8 cellular contexts compared by ENCODE assay signal in the genomic region with DNA sequence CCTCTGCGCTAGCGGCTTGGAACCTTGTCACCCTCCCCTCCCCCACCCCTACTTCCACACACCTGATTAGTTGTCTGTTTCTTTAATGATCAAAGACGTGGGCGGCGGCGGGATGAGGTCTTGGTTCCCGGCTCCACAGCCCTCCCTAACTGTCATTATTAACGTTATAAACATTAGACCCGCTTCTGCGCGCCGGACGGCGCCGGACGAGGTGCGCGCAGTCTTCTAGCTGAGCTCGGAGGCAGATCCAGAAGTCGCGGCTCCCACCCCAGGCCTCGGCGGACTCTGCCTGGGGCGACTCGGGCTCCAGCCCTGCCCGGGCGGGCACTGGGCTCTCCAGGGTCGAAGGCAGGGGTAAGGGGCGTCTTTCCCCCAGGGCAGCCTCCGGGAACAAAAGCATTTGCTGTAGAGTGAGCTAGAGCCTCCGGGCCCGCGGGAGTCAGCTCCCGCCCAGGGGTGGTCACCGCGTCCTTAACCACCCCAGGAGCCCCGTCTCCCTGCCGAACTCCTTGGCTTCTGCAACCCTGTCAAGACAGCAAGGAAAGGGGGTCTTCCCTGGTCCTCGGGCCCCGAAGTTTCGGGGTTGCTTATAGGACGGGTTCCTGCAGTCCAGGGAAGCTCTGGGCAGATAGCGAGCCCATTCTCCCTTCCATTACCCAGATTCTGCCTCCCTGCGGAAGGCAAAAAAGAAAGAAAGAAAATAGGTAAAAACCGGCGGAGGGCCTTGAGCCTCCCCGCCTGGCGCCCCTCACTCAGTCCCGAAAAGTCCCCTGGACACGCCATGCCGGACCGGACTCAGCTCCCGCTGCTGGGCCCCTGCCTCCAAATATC.
DNase-seq lines count a peak whose midpoint lies in the region; ATAC-seq and TF ChIP-seq lines count a peak whose summit lies in the region.

No MANE protein-coding gene starts in this region.

- peak overlapping the region; percentile 61 to 94 (median 82) for H3K27ac Mint-ChIP-seq in nephron

- peak overlapping the region; percentile 73 to 96 (median 87) for H3K4me2 ChIP-seq in BLaER1 treated with 17β-estradiol and CSF1 and Interleukin-3, amounts not matched to agents 10 nM and 100 nM

- H3K27me3 Mint-ChIP-seq in nephron (ENCODE audit: low read depth): peaks cover 72% of the 10 kb centered on the region

- H3K27me3 ChIP-seq in BLaER1 treated with 17β-estradiol and CSF1 and Interleukin-3, amounts not matched to agents 10 nM and 100 nM: peaks cover 65 to 74% (median 68%) of the 10 kb centered on the region in 11 experiments
- H3K27me3 ChIP-seq in effector memory CD4-positive, alpha-beta T cell (replicated peaks; ENCODE audit: control insufficient read depth, insufficient read depth, low read length, poor library complexity, severe bottlenecking): peaks cover 32% of the 10 kb centered on the region

- DNase-seq in NCI-H1092 treated with DMSO at 0.1 percent for 48 hours (lab: John Stamatoyannopoulos, UW) (peak; percentile 40), hippocampal formation (lab: John Stamatoyannopoulos, UW) (no peak), NCI-H1694 treated with DMSO at 0.1 percent for 48 hours (lab: John Stamatoyannopoulos, UW) (no peak), SIG-M5 treated with dmso at 0.1 percent for 504 hours (lab: John Stamatoyannopoulos, UW; ENCODE audit: unreplicated experiment) (no peak)
- DNase-seq in effector memory CD4-positive, alpha-beta T cell: no peak

- H3K4me1 Mint-ChIP-seq in nephron: peaks cover 43% of the 10 kb centered on the region

- H3K36me3 Mint-ChIP-seq in nephron (ENCODE audit: low read depth): peaks cover 12% of the 10 kb centered on the region

- H3K4me1 ChIP-seq in BLaER1 treated with 17β-estradiol and CSF1 and Interleukin-3, amounts not matched to agents 10 nM and 100 nM: peaks cover 32 to 49% (median 37%) of the 10 kb centered on the region in 10 experiments
- peaks cover 22% of the 10 kb centered on the region for H3K4me1 ChIP-seq in effector memory CD4-positive, alpha-beta T cell (ENCODE audit: control insufficient read depth, insufficient read depth, low read length, poor library complexity, severe bottlenecking)

- peak overlapping the region; percentile 39 to 65 (median 50) for H3K4me3 ChIP-seq in BLaER1 treated with 17β-estradiol and CSF1 and Interleukin-3, amounts not matched to agents 10 nM and 100 nM
- peak overlapping the region; percentile 22 for H3K4me3 ChIP-seq in effector memory CD4-positive, alpha-beta T cell (ENCODE audit: insufficient read depth, low read depth, low read length, poor library complexity, severe bottlenecking)

- ATAC-seq in HG03025 (IDR thresholded peaks at IDR 0.05; ENCODE audit: low FRiP score, unreplicated experiment): no peak

- H3K9ac ChIP-seq in BLaER1 treated with 17β-estradiol and CSF1 and Interleukin-3, amounts not matched to agents 10 nM and 100 nM: peak overlapping the region in 4 of 11 experiments; percentile 3 to 55 (median 28); a peak in 6 of 22 replicates

- TF ChIP-seq CTCF in nephron (IDR thresholded peaks at IDR 0.05; ENCODE audit: unreplicated experiment in 3 of 3): no peak

- peaks cover 9% of the 10 kb centered on the region for H3K9me3 Mint-ChIP-seq in nephron

- peaks cover 0 to 52% (median 25%) of the 10 kb centered on the region in 11 experiments; a peak in 16 of 22 replicates for H4K20me1 ChIP-seq in BLaER1 treated with 17β-estradiol and CSF1 and Interleukin-3, amounts not matched to agents 10 nM and 100 nM

- H3K36me3 ChIP-seq in BLaER1 treated with 17β-estradiol and CSF1 and Interleukin-3, amounts not matched to agents 10 nM and 100 nM: no peaks in the 10 kb centered on the region
- H3K36me3 ChIP-seq in effector memory CD4-positive, alpha-beta T cell (ENCODE audit: control insufficient read depth, insufficient read depth, low read length): no peaks in the 10 kb centered on the region

- H3K27ac ChIP-seq in BLaER1 treated with 17β-estradiol and CSF1 and Interleukin-3, amounts not matched to agents 10 nM and 100 nM: no peak overlapping the region
- H3K27ac ChIP-seq in effector memory CD4-positive, alpha-beta T cell (ENCODE audit: insufficient read depth, low read length, poor library complexity, severe bottlenecking): no peak overlapping the region

- H3K4me3 Mint-ChIP-seq in nephron: peak overlapping the region; percentile 91 to 92 (median 92)

- H3K9me3 ChIP-seq in BLaER1 treated with 17β-estradiol and CSF1 and Interleukin-3, amounts not matched to agents 10 nM and 100 nM (replicated peaks in 1 of 11): peaks cover 6 to 17% (median 10%) of the 10 kb centered on the region in 11 experiments; a peak in 21 of 22 replicates
- H3K9me3 ChIP-seq in effector memory CD4-positive, alpha-beta T cell (ENCODE audit: control insufficient read depth, low read length): no peaks in the 10 kb centered on the region
